ENCODE assay signal across 17 cellular contexts in genomic region chr2:64963719-64964118, GRCh38. TPM values are rescaled to one million over a fixed set of nuclear protein-coding genes. Genes with fewer than 3 reads are reported as not detected.
A peak's percentile ranks its signal among the peaks of the same experiment; 100 is the strongest.
DNase-seq lines count a peak whose midpoint lies in the region; ATAC-seq, FAIRE-seq and TF ChIP-seq lines count a peak whose summit lies in the region.
"Had no signal": no experiment of that assay in that cellular context is flagged by ENCODE, and none has a peak within 500 bp of the region (broad histone marks: within the 10 kb centered on the region; RNA-seq: fewer than 3 reads in every experiment).

No MANE protein-coding gene starts in this region.

- no peak overlapping the region for H3K4me2 ChIP-seq in HepG2 (ENCODE audit: low read depth, low read length)

- no peaks in the 10 kb centered on the region for H3K27me3 ChIP-seq in GM06990 (replicated peaks; ENCODE audit: control insufficient read depth, insufficient read depth, low read length)
- no peaks in the 10 kb centered on the region for H3K27me3 ChIP-seq in HepG2 (ENCODE audit: control insufficient read depth in 1 of 2, insufficient read depth in 2 of 2, low read length in 2 of 2)
- H3K27me3 ChIP-seq: BE2C, MG63 had no signal

- in situ Hi-C loops in HepG2 (cut with HindIII; ENCODE audit: extremely low pct_ligation_motif_present, low pct_unique_long_range_greater_than_20kb) = no loop called here

- TF ChIP-seq CTCF in GM06990 (IDR thresholded peaks at IDR 0.05; ENCODE audit: insufficient read depth, low read length, poor library complexity, severe bottlenecking) (peak; percentile 15), HepG2 (CRISPR knock-in tag; IDR thresholded peaks at IDR 0.05) (peak; percentile 43)

- no peaks in the 10 kb centered on the region for H3K79me2 ChIP-seq in HepG2 (ENCODE audit: insufficient read depth, low read length)

- DNase-seq in GM06990 (ENCODE audit: extremely low read depth, insufficient read length) (no peak), HTR-8/SVneo (ENCODE audit: insufficient read length, low spot score) (no peak), SW480 (ENCODE audit: low spot score) (peak; percentile 25), HepG2 (ENCODE audit: low spot score) (no peak), EL (no peak), NCI-H1417 (lab: John Stamatoyannopoulos, UW) (no peak), mucosa of gallbladder (ENCODE audit: low spot score) (no peak)
- DNase-seq: BE2C; CD8-positive, alpha-beta T cell; GM23248; KBM-7; MG63; NCI-H1105 treated with DMSO at 0.1 percent for 48 hours; NCI-H187 treated with DMSO at 0.1 percent for 48 hours; NCI-H2171 treated with DMSO at 0.1 percent for 48 hours; NCI-H82 had no signal

- H4K20me1 ChIP-seq in HepG2 (ENCODE audit: insufficient read depth, low read length) = no peaks in the 10 kb centered on the region

- peaks cover 17% of the 10 kb centered on the region for H3K4me1 ChIP-seq in HepG2 (ENCODE audit: insufficient read depth, low read length)
- H3K4me1 ChIP-seq: BE2C had no signal

- CTCF ChIA-PET in HepG2 (lab: Yijun Ruan, JAX; ENCODE audit: low intra/inter-chr PET ratio, low total read pairs) = interaction anchor here (1.4 kb wide), 1 partner anchor 46 kb away, joined by 3 read pairs; no protein-coding TSS in a partner anchor

- ATAC-seq in HepG2 = peak; percentile 91
- no peak for ATAC-seq in HG03280 (IDR thresholded peaks at IDR 0.05; ENCODE audit: unreplicated experiment)
- ATAC-seq: CD8-positive, alpha-beta T cell had no signal

- TF ChIP-seq EP300 in HepG2 (IDR thresholded peaks at IDR 0.05; ENCODE audit: low read depth in 2 of 2, low read length in 2 of 2) (no peak), HepG2 (CRISPR knock-in tag; IDR thresholded peaks at IDR 0.05; ENCODE audit: borderline replicate concordance) (no peak)

- H3K9ac ChIP-seq in HepG2 (ENCODE audit: insufficient read depth, low read depth, low read length) = no peak overlapping the region
- H3K9ac ChIP-seq: GM23248 had no signal

- intact Hi-C loops in HepG2 (cut with micrococcal nuclease; ENCODE audit: unreplicated experiment) = no loop called here

- H2AFZ ChIP-seq in HepG2 (ENCODE audit: low read length) = no peak overlapping the region
- H2AFZ ChIP-seq: GM23248 had no signal

- H3K4me3 ChIP-seq in GM06990 (replicated peaks; ENCODE audit: low read depth, low read length) (no peak overlapping the region), HepG2 (replicated peaks in 1 of 3; ENCODE audit: insufficient read depth in 1 of 3, low read depth in 2 of 3, low read length in 3 of 3) (no peak overlapping the region)
- H3K4me3 ChIP-seq: GM23248, MG63 had no signal

- BruUV-seq in HepG2 (replicated peaks; lab: Mats Ljungman, UMichigan) = no TSS peak

- POLR2A ChIA-PET in HepG2 (lab: Yijun Ruan, JAX) = interaction anchor here (2.2 kb wide), 1 partner anchor 25 kb away, joined by 8 read pairs; no protein-coding TSS in a partner anchor

- TF ChIP-seq POLR2A in HepG2 (IDR thresholded peaks at IDR 0.05; ENCODE audit: insufficient read depth in 1 of 2, low read depth in 2 of 2, low read length in 2 of 2) = no peak

- no peak overlapping the region for H3K27ac ChIP-seq in HepG2 (ENCODE audit: extremely low read length, insufficient read depth, low read length)
- H3K27ac ChIP-seq: GM23248 had no signal

- TF ChIP-seq RAD21 in HepG2 (CRISPR knock-in tag; IDR thresholded peaks at IDR 0.05) = no peak

- H3K36me3 ChIP-seq in GM06990 (ENCODE audit: control insufficient read depth, insufficient read depth, low read length) (no peaks in the 10 kb centered on the region), HepG2 (replicated peaks in 1 of 2; ENCODE audit: control insufficient read depth in 1 of 2, insufficient read depth in 2 of 2, low read length in 2 of 2) (no peaks in the 10 kb centered on the region)
- H3K36me3 ChIP-seq: BE2C, MG63 had no signal

- FAIRE-seq in HTR-8/SVneo (lab: Jason Lieb, UNC) (peak; percentile 13), HepG2 (lab: Jason Lieb, UNC) (no peak)

- 11% methylated on average over 1 of the region's 1 CpG for WGBS in HepG2 (ENCODE audit: low lambda C conversion rate)

- no peaks in the 10 kb centered on the region for H3K9me3 ChIP-seq in HepG2 (ENCODE audit: low read length)
- H3K9me3 ChIP-seq: BE2C, MG63 had no signal

TF ChIP-seq in HepG2, 621 proteins besides CTCF, POLR2A, EP300 and RAD21:
- no peak for TF ChIP-seq ZSCAN22 (CRISPR knock-in tag; IDR thresholded peaks at IDR 0.05)
- peak; percentile 34; the same call in 1 of the 2 replicates for TF ChIP-seq SMC3 (IDR thresholded peaks at IDR 0.05; ENCODE audit: low read length)
- TF ChIP-seq STAG1 (CRISPR knock-in tag; IDR thresholded peaks at IDR 0.05) = peak; percentile 52
- no peak for TF ChIP-seq SPEN (CRISPR knock-in tag; IDR thresholded peaks at IDR 0.05; ENCODE audit: low read depth)
- no peak for TF ChIP-seq ZNF772 (CRISPR knock-in tag; IDR thresholded peaks at IDR 0.05)

RNA-seq across cellular contexts. Expression of gene SLC1A4, which starts 25.5 kb away (rescaled TPM):
- total RNA-seq in HepG2 (2016; rRNA removed; fragmentation: Illumina TruSeq; extraction: Trizol) (24.4 and 39.6 TPM in 2 replicates), mucosa of gallbladder (14.3 TPM)
- total RNA-seq in HepG2 (2016; cell fraction: cytosol; rRNA removed; fragmentation: Illumina TruSeq; extraction: Trizol; ENCODE audit: low read depth) = 7.9 and 8.9 TPM in 2 replicates
- total RNA-seq in HepG2 (2016; cell fraction: insoluble cytoplasmic fraction; rRNA removed; fragmentation: Illumina TruSeq; extraction: Trizol) = 19.9 and 39.6 TPM in 2 replicates
- total RNA-seq in HepG2 (2016; cell fraction: membrane; rRNA removed; fragmentation: Illumina TruSeq; extraction: Trizol) = 15.6 and 16.1 TPM in 2 replicates
- total RNA-seq in HepG2 (2016; cell fraction: nucleus; rRNA removed; fragmentation: Illumina TruSeq; extraction: Trizol) = 34.0 and 41.6 TPM in 2 replicates
- 20.8 and 21.0 TPM in 2 replicates for polyA plus RNA-seq in HepG2 (2011; rRNA removed)
- 19.0 and 19.8 TPM in 2 replicates for polyA plus RNA-seq in HepG2 (2011; cell fraction: cytosol; rRNA removed)
- polyA plus RNA-seq in HepG2 (2011; cell fraction: nucleus; rRNA removed) = 14.2 and 15.7 TPM in 2 replicates
- 19.0 and 28.6 TPM in 2 replicates for polyA plus RNA-seq in HepG2 (2012)
- 4.5 and 6.0 TPM in 2 replicates for polyA plus RNA-seq in HepG2 (2016; cell fraction: cytosol; fragmentation: Illumina TruSeq; extraction: Trizol; ENCODE audit: low read depth)
- polyA plus RNA-seq in HepG2 (2016; cell fraction: insoluble cytoplasmic fraction; fragmentation: Illumina TruSeq; extraction: Trizol; ENCODE audit: low read depth) = 16.3 and 20.1 TPM in 2 replicates
- polyA plus RNA-seq in HepG2 (2016; cell fraction: membrane; fragmentation: Illumina TruSeq; extraction: Trizol; ENCODE audit: low read depth) = 11.7 TPM in 2 replicates
- 47.5 and 51.6 TPM in 2 replicates for polyA plus RNA-seq in HepG2 (2016; cell fraction: nucleus; fragmentation: Illumina TruSeq; extraction: Trizol; ENCODE audit: insufficient read depth, low read depth)
- polyA minus RNA-seq in HepG2 (2011; rRNA and poly(A)+ RNA removed; ENCODE audit: low replicate concordance) = 17.8 and 99.3 TPM in 2 replicates
- polyA minus RNA-seq in HepG2 (2011; cell fraction: cytosol; rRNA and poly(A)+ RNA removed) = 42.1 and 43.6 TPM in 2 replicates
- 21.1 and 24.4 TPM in 2 replicates for polyA minus RNA-seq in HepG2 (2011; cell fraction: nucleus; rRNA and poly(A)+ RNA removed)
